ENCODE assay signal across 22 cellular contexts in genomic region chr3:17041009-17041408, GRCh38.
DNase-seq lines count a peak whose midpoint lies in the region; ATAC-seq, FAIRE-seq and TF ChIP-seq lines count a peak whose summit lies in the region.
"Had no signal": no experiment of that assay in that cellular context is flagged by ENCODE, and none has a peak within 500 bp of the region (broad histone marks: within the 10 kb centered on the region; RNA-seq: fewer than 3 reads in every experiment).

No MANE protein-coding gene starts in this region.

- H3K4me2 ChIP-seq in A549 (peak overlapping the region; percentile 54), GM23248 (ENCODE audit: unreplicated experiment) (no peak overlapping the region), keratinocyte (ENCODE audit: control insufficient read depth, extremely low read depth, insufficient read depth, low read depth, low read length) (peak overlapping the region; percentile 9)

- dilution Hi-C loops in keratinocyte (cut with MboI; ENCODE audit: extremely low pct_ligation_motif_present, low sequenced_read_pairs): no loop called here

- H3K9me1 ChIP-seq in keratinocyte (ENCODE audit: control insufficient read depth, extremely low read depth, insufficient read depth, low read length): no peaks in the 10 kb centered on the region

- no peak for TF ChIP-seq EP300 in A549 (IDR thresholded peaks at IDR 0.05)

- CTCF ChIA-PET in A549 (lab: Yijun Ruan, JAX): interaction anchor here (1.2 kb wide), 1 partner anchor 113 kb away, joined by 3 read pairs; no protein-coding TSS in a partner anchor

- H3K4me1 ChIP-seq in A549: peaks cover 29% of the 10 kb centered on the region
- peaks cover 30% of the 10 kb centered on the region for H3K4me1 ChIP-seq in GM23248 (ENCODE audit: insufficient read depth)
- peaks cover 29% of the 10 kb centered on the region for H3K4me1 ChIP-seq in SJSA1 (replicated peaks)
- peaks cover 23% of the 10 kb centered on the region for H3K4me1 ChIP-seq in keratinocyte (ENCODE audit: control insufficient read depth, extremely low read depth, insufficient read depth, low read length)
- H3K4me1 ChIP-seq: parathyroid adenoma, right lobe of liver, testis had no signal

- no peaks in the 10 kb centered on the region for H3K36me3 ChIP-seq in GM23248 (ENCODE audit: low read depth)
- H3K36me3 ChIP-seq in SJSA1: no peaks in the 10 kb centered on the region
- no peaks in the 10 kb centered on the region for H3K36me3 ChIP-seq in keratinocyte (ENCODE audit: control insufficient read depth in 2 of 2, extremely low read depth in 1 of 2, insufficient read depth in 2 of 2, low read length in 2 of 2)
- H3K36me3 ChIP-seq: cardiac muscle cell had no signal

- TF ChIP-seq CTCF in A549 (IDR thresholded peaks at IDR 0.05) (no peak), keratinocyte (optimal IDR thresholded peaks at IDR 0.05 in 1 of 3, IDR thresholded peaks at IDR 0.05 in 1 of 3, conservative IDR thresholded peaks at IDR 0.05 in 1 of 3; ENCODE audit: extremely low read depth in 1 of 3, insufficient read depth in 2 of 3, low read length in 3 of 3) (no peak)

- peaks cover 24% of the 10 kb centered on the region for H3F3A ChIP-seq in GM23248 (ENCODE audit: insufficient read depth)

- H3K27me3 ChIP-seq in GM23248 (replicated peaks; ENCODE audit: insufficient read depth): no peaks in the 10 kb centered on the region
- no peaks in the 10 kb centered on the region for H3K27me3 ChIP-seq in SJSA1 (replicated peaks)
- H3K27me3 ChIP-seq in keratinocyte (ENCODE audit: control insufficient read depth, extremely low read depth, insufficient read depth, low read length): no peaks in the 10 kb centered on the region
- H3K27me3 ChIP-seq: cardiac muscle cell, gastrocnemius medialis, right lobe of liver, testis had no signal

- no peak for FAIRE-seq in A549 (lab: Jason Lieb, UNC)
- no peak for FAIRE-seq in keratinocyte (lab: Jason Lieb, UNC)
- FAIRE-seq: H1 had no signal

- no peak overlapping the region for H3K4me3 ChIP-seq in A549
- no peak overlapping the region for H3K4me3 ChIP-seq in GM23248
- H3K4me3 ChIP-seq in SJSA1: no peak overlapping the region
- no peak overlapping the region for H3K4me3 ChIP-seq in keratinocyte (ENCODE audit: control insufficient read depth in 2 of 3, extremely low read depth in 1 of 3, insufficient read depth in 2 of 3, low read depth in 1 of 3, low read length in 3 of 3)
- H3K4me3 ChIP-seq: cardiac muscle cell, gastrocnemius medialis, right lobe of liver, testis had no signal

- H3K79me2 ChIP-seq in GM23248 (ENCODE audit: insufficient read depth) (no peaks in the 10 kb centered on the region), keratinocyte (ENCODE audit: control insufficient read depth, insufficient read depth, low read length) (no peaks in the 10 kb centered on the region)
- H3K79me2 ChIP-seq: parathyroid adenoma had no signal

- no peaks in the 10 kb centered on the region for H3K9me2 ChIP-seq in GM23248 (ENCODE audit: insufficient read depth)

- TF ChIP-seq RAD21 in A549 (conservative IDR thresholded peaks at IDR 0.05 in 1 of 2, IDR thresholded peaks at IDR 0.05 in 1 of 2): no peak

- DNase-seq in A549 (ENCODE audit: low read depth in 1 of 2, low spot score in 1 of 2) (no peak), GM23248 (peak; percentile 4), SJSA1 (ENCODE audit: low read depth in 1 of 2, low spot score in 2 of 2) (no peak), keratinocyte (ENCODE audit: low read depth, low spot score) (no peak), NCI-H1048 (lab: John Stamatoyannopoulos, UW) (no peak), RPMI8226 (no peak)
- DNase-seq: activated CD4-positive, alpha-beta T cell treated with anti-CD3 and anti-CD28 coated beads, Interleukin-2, amount 10 ng/mL, durations not matched to agents 7 days and 5 days; activated effector memory CD4-positive, alpha-beta T cell treated with anti-CD3 and anti-CD28 coated beads, Interleukin-2, amount 50 U/mL, for 16 hours; CD4-positive, alpha-beta memory T cell; gastrocnemius medialis; Karpas-422; naive thymus-derived CD8-positive, alpha-beta T cell; NCI-H1092 treated with DMSO at 0.1 percent for 48 hours; NCI-H2081 treated with DMSO at 0.1 percent for 48 hours; right lobe of liver; SIG-M5; testis had no signal

- H3K27ac ChIP-seq in A549: peak overlapping the region; percentile 57 to 79; a peak in 5 of 6 replicates
- no peak overlapping the region for H3K27ac ChIP-seq in GM23248
- H3K27ac ChIP-seq in SJSA1: peak overlapping the region; percentile 46
- H3K27ac ChIP-seq in keratinocyte (ENCODE audit: control insufficient read depth, insufficient read depth, low read length): no peak overlapping the region
- H3K27ac ChIP-seq: cardiac muscle cell, parathyroid adenoma, right lobe of liver, testis had no signal

- POLR2A ChIA-PET in A549 (lab: Yijun Ruan, JAX): no interaction called here

- H2AFZ ChIP-seq in GM23248 (no peak overlapping the region), keratinocyte (ENCODE audit: control insufficient read depth, low read length) (no peak overlapping the region)
- H2AFZ ChIP-seq: parathyroid adenoma had no signal

- no peak for ATAC-seq in A549
- no peak for ATAC-seq in HG03196 (IDR thresholded peaks at IDR 0.05; ENCODE audit: unreplicated experiment)
- ATAC-seq in HG03097 (IDR thresholded peaks at IDR 0.05; ENCODE audit: low FRiP score, unreplicated experiment): no peak
- ATAC-seq: gastrocnemius medialis; naive thymus-derived CD8-positive, alpha-beta T cell; right lobe of liver had no signal

- TF ChIP-seq POLR2A in A549 (IDR thresholded peaks at IDR 0.05; ENCODE audit: low read length): no peak

- H3K9ac ChIP-seq in GM23248 (no peak overlapping the region), keratinocyte (ENCODE audit: control insufficient read depth, extremely low read depth, insufficient read depth, low read length) (no peak overlapping the region)
- H3K9ac ChIP-seq: parathyroid adenoma had no signal

- in situ Hi-C loops in GM23248 (cut with MboI): loop anchor here (25.0 kb wide), 1 partner anchor 754 kb away; no protein-coding TSS in a partner anchor

- WGBS in A549 (ENCODE audit: missing lambda C conversion rate): 36% methylated on average over 6 of the region's 6 CpGs
- WGBS in GM23248 (ENCODE audit: low coverage in 1 of 2, low lambda C conversion rate in 2 of 2, missing lambda C conversion rate in 2 of 2), 2 experiments: 76 to 77% methylated on average over 6 of the region's 6 CpGs

- no peaks in the 10 kb centered on the region for H4K20me1 ChIP-seq in GM23248 (ENCODE audit: insufficient read depth)
- no peaks in the 10 kb centered on the region for H4K20me1 ChIP-seq in keratinocyte (ENCODE audit: control insufficient read depth, extremely low read depth, insufficient read depth, low read length)

- H3K9me3 ChIP-seq in A549 (no peaks in the 10 kb centered on the region), GM23248 (ENCODE audit: low read depth) (no peaks in the 10 kb centered on the region), SJSA1 (replicated peaks) (no peaks in the 10 kb centered on the region), keratinocyte (ENCODE audit: control insufficient read depth, low read depth, low read length) (no peaks in the 10 kb centered on the region)
- H3K9me3 ChIP-seq: gastrocnemius medialis, right lobe of liver, testis had no signal

TF ChIP-seq in A549, 52 proteins besides CTCF, POLR2A, EP300 and RAD21:
- TF ChIP-seq ESRRA (IDR thresholded peaks at IDR 0.05; ENCODE audit: borderline replicate concordance, low read length): no peak
- TF ChIP-seq KDM1A (IDR thresholded peaks at IDR 0.05; ENCODE audit: low read depth): no peak
- no peak for TF ChIP-seq JUN (IDR thresholded peaks at IDR 0.05)
- TF ChIP-seq RFX5 (IDR thresholded peaks at IDR 0.05): no peak
- no peak for TF ChIP-seq ZSCAN20 (CRISPR knock-in tag; IDR thresholded peaks at IDR 0.05)
- TF ChIP-seq, protein P1, sequence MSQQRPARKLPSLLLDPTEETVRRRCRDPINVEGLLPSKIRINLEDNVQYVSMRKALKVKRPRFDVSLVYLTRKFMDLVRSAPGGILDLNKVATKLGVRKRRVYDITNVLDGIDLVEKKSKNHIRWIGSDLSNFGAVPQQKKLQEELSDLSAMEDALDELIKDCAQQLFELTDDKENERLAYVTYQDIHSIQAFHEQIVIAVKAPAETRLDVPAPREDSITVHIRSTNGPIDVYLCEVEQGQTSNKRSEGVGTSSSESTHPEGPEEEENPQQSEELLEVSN (IDR thresholded peaks at IDR 0.05; ENCODE audit: borderline replicate concordance, low read depth): no peak
- no peak for TF ChIP-seq TFCP2L1 (CRISPR knock-in tag; IDR thresholded peaks at IDR 0.05)
- no peak for TF ChIP-seq NR3C1 (IDR thresholded peaks at IDR 0.05)
- no peak for TF ChIP-seq NPAS2 (CRISPR knock-in tag; IDR thresholded peaks at IDR 0.05; ENCODE audit: borderline replicate concordance)
- no peak for TF ChIP-seq FOSL2 (IDR thresholded peaks at IDR 0.05)
- no peak for TF ChIP-seq FOSL2 (CRISPR knock-in tag; IDR thresholded peaks at IDR 0.05)
- TF ChIP-seq ATOH8 (CRISPR knock-in tag; IDR thresholded peaks at IDR 0.05; ENCODE audit: low read depth): no peak
- TF ChIP-seq ZNF302 (CRISPR knock-in tag; IDR thresholded peaks at IDR 0.05): no peak
- no peak for TF ChIP-seq POLR2AphosphoS2 (conservative IDR thresholded peaks at IDR 0.05; ENCODE audit: low read length)
- TF ChIP-seq CHD2 (IDR thresholded peaks at IDR 0.05; ENCODE audit: low read length, partially characterized antibody): no peak
- TF ChIP-seq, protein P2, sequence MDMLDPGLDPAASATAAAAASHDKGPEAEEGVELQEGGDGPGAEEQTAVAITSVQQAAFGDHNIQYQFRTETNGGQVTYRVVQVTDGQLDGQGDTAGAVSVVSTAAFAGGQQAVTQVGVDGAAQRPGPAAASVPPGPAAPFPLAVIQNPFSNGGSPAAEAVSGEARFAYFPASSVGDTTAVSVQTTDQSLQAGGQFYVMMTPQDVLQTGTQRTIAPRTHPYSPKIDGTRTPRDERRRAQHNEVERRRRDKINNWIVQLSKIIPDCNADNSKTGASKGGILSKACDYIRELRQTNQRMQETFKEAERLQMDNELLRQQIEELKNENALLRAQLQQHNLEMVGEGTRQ (IDR thresholded peaks at IDR 0.05): no peak
- TF ChIP-seq CBX2 (IDR thresholded peaks at IDR 0.05; ENCODE audit: borderline replicate concordance, low read depth): no peak
- no peak for TF ChIP-seq ZC3H11A (IDR thresholded peaks at IDR 0.05)

Comparison
In these comparisons a context has a peak if more than half of its experiments do, and no peak if none do; other contexts are left out.
1. H3K27ac ChIP-seq: peak in A549 (2 of 2) and SJSA1 (single experiment); none in GM23248 (single experiment) and keratinocyte (single experiment).